In genomic region chr14:52269100-52269499, GRCh38 we compare ENCODE assay signal across 9 cellular contexts. TPM values are rescaled to one million over a fixed set of nuclear protein-coding genes. Genes with fewer than 3 reads are reported as not detected.
DNase-seq lines count a peak whose midpoint lies in the region; ATAC-seq and TF ChIP-seq lines count a peak whose summit lies in the region.
"Had no signal": no experiment of that assay in that cellular context is flagged by ENCODE, and none has a peak within 500 bp of the region (broad histone marks: within the 10 kb centered on the region; RNA-seq: fewer than 3 reads in every experiment).

No MANE protein-coding gene starts in this region.

- H3K4me1 Mint-ChIP-seq in activated naive CD4-positive, alpha-beta T cell treated with anti-CD3 and anti-CD28 coated beads for 36 hours (ENCODE audit: low read depth), result peaks cover 22% of the 10 kb centered on the region

- ATAC-seq in GM18511 (IDR thresholded peaks at IDR 0.05; ENCODE audit: unreplicated experiment) (no peak), HG02840 (IDR thresholded peaks at IDR 0.05; ENCODE audit: low FRiP score, unreplicated experiment) (no peak), HG03565 (IDR thresholded peaks at IDR 0.05; ENCODE audit: unreplicated experiment) (no peak)

- in situ Hi-C loops in astrocyte of the cerebellum (cut with HindIII; ENCODE audit: low sequenced_read_pairs), result no loop called here

- H3K27me3 Mint-ChIP-seq in activated naive CD4-positive, alpha-beta T cell treated with anti-CD3 and anti-CD28 coated beads for 36 hours (ENCODE audit: low read depth), result peaks cover 45% of the 10 kb centered on the region

- H3K4me1 ChIP-seq in mucosa of rectum (ENCODE audit: control insufficient read depth in 2 of 2, insufficient read depth in 2 of 2, low read length in 2 of 2), result peaks cover 4 to 10% of the 10 kb centered on the region in 2 donors
- peaks cover 10% of the 10 kb centered on the region for H3K4me1 ChIP-seq in thymus (ENCODE audit: control insufficient read depth, insufficient read depth, low read length)

- H3K27me3 ChIP-seq in mucosa of rectum (ENCODE audit: control insufficient read depth in 2 of 2, insufficient read depth in 2 of 2, low read length in 2 of 2), result peaks cover 4 to 5% of the 10 kb centered on the region in 2 donors
- H3K27me3 ChIP-seq in thymus (ENCODE audit: control insufficient read depth, insufficient read depth), result peaks cover 28% of the 10 kb centered on the region

- peaks cover 4% of the 10 kb centered on the region in 2 donors for H3K36me3 ChIP-seq in mucosa of rectum (ENCODE audit: control insufficient read depth in 2 of 2, insufficient read depth in 2 of 2, low read length in 2 of 2)
- H3K36me3 ChIP-seq in thymus (ENCODE audit: control insufficient read depth, insufficient read depth), result no peaks in the 10 kb centered on the region

- no peak overlapping the region for H3K27ac Mint-ChIP-seq in activated naive CD4-positive, alpha-beta T cell treated with anti-CD3 and anti-CD28 coated beads for 36 hours

- peak overlapping the region; percentile 54 to 56 for H3K27ac ChIP-seq in mucosa of rectum (ENCODE audit: low read depth in 2 of 2, low read length in 2 of 2)
- peak overlapping the region; percentile 34 for H3K27ac ChIP-seq in thymus (ENCODE audit: low read depth)

- no peaks in the 10 kb centered on the region for H3K36me3 Mint-ChIP-seq in activated naive CD4-positive, alpha-beta T cell treated with anti-CD3 and anti-CD28 coated beads for 36 hours (ENCODE audit: low read depth)

- H3K4me3 ChIP-seq in astrocyte of the cerebellum (ENCODE audit: low read depth, low read length) (peak overlapping the region; percentile 24), mucosa of rectum (ENCODE audit: low read length in 2 of 2) (peak overlapping the region; percentile 84 to 88), thymus (ENCODE audit: low read length) (peak overlapping the region; percentile 44)

- 43% methylated on average over 17 of the region's 17 CpGs for WGBS in thymus

- H3K9me3 ChIP-seq in mucosa of rectum (ENCODE audit: control insufficient read depth in 2 of 2, low read length in 2 of 2) (no peaks in the 10 kb centered on the region), thymus (ENCODE audit: control insufficient read depth) (no peaks in the 10 kb centered on the region)

- H3K9me3 Mint-ChIP-seq in activated naive CD4-positive, alpha-beta T cell treated with anti-CD3 and anti-CD28 coated beads for 36 hours, result no peaks in the 10 kb centered on the region

- H3K4me3 Mint-ChIP-seq in activated naive CD4-positive, alpha-beta T cell treated with anti-CD3 and anti-CD28 coated beads for 36 hours, result peak overlapping the region; percentile 69

- peak overlapping the region; percentile 54 to 75 for H3K9ac ChIP-seq in mucosa of rectum (ENCODE audit: low read depth in 1 of 2, low read length in 2 of 2)

- DNase-seq in activated naive CD4-positive, alpha-beta T cell treated with anti-CD3 and anti-CD28 coated beads for 36 hours, result no peak
- DNase-seq in activated naive CD4-positive, alpha-beta T cell (lab: John Stamatoyannopoulos, UW), result no peak
- no peak for DNase-seq in astrocyte of the cerebellum (ENCODE audit: low read depth)
- DNase-seq: NCI-H1694 had no signal

- intact Hi-C loops in activated naive CD4-positive, alpha-beta T cell treated with anti-CD3 and anti-CD28 coated beads for 36 hours (cut with micrococcal nuclease), result no loop called here

- no peak for TF ChIP-seq CTCF in astrocyte of the cerebellum (IDR thresholded peaks at IDR 0.05; ENCODE audit: low read depth, low read length, missing control alignments)

- CTCF ChIA-PET in activated naive CD4-positive, alpha-beta T cell treated with anti-CD3 and anti-CD28 coated beads for 36 hours (lab: Charles Lee), result no interaction called here

RNA-seq across cellular contexts. Expression of gene PTGDR, which starts 1.6 kb away (rescaled TPM):
- total RNA-seq in activated naive CD4-positive, alpha-beta T cell treated with anti-CD3 and anti-CD28 coated beads for 36 hours, result not detected
- 0.73 TPM for polyA plus RNA-seq in thymus

RNA-seq across cellular contexts. Expression of gene PTGER2, which starts 45.0 kb away (rescaled TPM):
- total RNA-seq in activated naive CD4-positive, alpha-beta T cell treated with anti-CD3 and anti-CD28 coated beads for 36 hours, result 1 to 10 TPM in 1 of 2 experiments, under 1 TPM in 1; 0.67 to 1.2 TPM
- 1.4 TPM for polyA plus RNA-seq in thymus

Comparison
In these comparisons a context has a peak if more than half of its experiments do, and no peak if none do; other contexts are left out.
1. H3K4me3 ChIP-seq: peak in every context shown above with its lines; median percentile 86 in mucosa of rectum; 44 in thymus; 24 in astrocyte of the cerebellum.